In the genomic region with DNA sequence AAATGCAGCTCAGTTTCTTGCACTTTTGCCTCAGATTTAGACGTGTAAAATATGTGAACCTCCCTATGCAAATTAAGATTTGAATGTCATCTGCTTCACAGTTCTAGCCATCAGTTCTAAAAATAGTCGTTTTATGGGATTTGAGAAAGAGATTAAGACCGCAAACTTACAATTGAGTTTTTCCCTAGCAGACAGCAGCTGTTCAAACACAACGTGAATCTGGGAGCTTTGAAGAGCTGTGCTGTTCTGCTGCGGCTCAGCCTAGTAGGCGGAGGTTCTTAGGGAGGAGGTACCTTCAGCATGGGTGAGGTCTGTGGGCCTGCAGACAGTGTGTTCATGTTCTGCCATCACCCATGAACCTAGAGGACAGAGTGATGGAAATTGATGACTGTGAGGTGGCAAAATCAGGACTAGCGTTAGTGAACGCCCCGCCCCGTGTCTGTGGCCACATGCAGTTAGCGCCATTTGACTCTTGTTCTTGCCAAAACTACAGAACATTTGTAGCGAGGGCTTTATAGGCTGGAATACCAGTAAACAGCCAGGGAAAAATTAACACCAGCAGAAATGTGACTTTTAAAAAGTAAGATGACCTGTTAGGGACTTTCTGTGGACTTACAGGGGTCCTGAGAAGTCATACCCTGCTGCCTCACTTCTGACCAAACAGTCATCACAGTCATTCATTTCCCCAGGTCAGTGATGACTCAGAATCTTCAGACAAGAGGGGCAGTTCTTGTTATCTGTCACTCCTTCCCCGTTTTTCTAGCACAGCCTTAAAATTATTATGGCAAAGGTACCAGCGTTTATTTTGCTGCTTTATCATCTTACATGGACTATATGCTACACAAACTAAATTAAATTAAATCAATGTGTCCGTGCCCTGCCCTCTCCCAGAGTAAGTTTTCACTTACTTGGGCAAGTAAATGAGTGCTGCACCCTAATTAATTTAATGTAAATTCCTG, we compare ENCODE assay signal across 1 cellular context.
TF ChIP-seq lines count a peak whose summit lies in the region.

No MANE protein-coding gene starts in this region.

TF ChIP-seq in GM12878, 131 proteins besides CTCF, POLR2A, EP300 and RAD21 (continued from another document):
- TF ChIP-seq, protein P1, sequence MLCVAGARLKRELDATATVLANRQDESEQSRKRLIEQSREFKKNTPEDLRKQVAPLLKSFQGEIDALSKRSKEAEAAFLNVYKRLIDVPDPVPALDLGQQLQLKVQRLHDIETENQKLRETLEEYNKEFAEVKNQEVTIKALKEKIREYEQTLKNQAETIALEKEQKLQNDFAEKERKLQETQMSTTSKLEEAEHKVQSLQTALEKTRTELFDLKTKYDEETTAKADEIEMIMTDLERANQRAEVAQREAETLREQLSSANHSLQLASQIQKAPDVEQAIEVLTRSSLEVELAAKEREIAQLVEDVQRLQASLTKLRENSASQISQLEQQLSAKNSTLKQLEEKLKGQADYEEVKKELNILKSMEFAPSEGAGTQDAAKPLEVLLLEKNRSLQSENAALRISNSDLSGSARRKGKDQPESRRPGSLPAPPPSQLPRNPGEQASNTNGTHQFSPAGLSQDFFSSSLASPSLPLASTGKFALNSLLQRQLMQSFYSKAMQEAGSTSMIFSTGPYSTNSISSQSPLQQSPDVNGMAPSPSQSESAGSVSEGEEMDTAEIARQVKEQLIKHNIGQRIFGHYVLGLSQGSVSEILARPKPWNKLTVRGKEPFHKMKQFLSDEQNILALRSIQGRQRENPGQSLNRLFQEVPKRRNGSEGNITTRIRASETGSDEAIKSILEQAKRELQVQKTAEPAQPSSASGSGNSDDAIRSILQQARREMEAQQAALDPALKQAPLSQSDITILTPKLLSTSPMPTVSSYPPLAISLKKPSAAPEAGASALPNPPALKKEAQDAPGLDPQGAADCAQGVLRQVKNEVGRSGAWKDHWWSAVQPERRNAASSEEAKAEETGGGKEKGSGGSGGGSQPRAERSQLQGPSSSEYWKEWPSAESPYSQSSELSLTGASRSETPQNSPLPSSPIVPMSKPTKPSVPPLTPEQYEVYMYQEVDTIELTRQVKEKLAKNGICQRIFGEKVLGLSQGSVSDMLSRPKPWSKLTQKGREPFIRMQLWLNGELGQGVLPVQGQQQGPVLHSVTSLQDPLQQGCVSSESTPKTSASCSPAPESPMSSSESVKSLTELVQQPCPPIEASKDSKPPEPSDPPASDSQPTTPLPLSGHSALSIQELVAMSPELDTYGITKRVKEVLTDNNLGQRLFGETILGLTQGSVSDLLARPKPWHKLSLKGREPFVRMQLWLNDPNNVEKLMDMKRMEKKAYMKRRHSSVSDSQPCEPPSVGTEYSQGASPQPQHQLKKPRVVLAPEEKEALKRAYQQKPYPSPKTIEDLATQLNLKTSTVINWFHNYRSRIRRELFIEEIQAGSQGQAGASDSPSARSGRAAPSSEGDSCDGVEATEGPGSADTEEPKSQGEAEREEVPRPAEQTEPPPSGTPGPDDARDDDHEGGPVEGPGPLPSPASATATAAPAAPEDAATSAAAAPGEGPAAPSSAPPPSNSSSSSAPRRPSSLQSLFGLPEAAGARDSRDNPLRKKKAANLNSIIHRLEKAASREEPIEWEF (IDR thresholded peaks at IDR 0.05; ENCODE audit: insufficient replicate concordance, low read depth, low read length), result peak; percentile 52
- no peak for TF ChIP-seq LARP7 (IDR thresholded peaks at IDR 0.05)
- TF ChIP-seq, protein P2, sequence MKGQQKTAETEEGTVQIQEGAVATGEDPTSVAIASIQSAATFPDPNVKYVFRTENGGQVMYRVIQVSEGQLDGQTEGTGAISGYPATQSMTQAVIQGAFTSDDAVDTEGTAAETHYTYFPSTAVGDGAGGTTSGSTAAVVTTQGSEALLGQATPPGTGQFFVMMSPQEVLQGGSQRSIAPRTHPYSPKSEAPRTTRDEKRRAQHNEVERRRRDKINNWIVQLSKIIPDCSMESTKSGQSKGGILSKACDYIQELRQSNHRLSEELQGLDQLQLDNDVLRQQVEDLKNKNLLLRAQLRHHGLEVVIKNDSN (IDR thresholded peaks at IDR 0.05; ENCODE audit: borderline replicate concordance, extremely low read length, insufficient read depth, low read depth, low read length), result no peak
- peak; percentile 95 for TF ChIP-seq BCL11A (IDR thresholded peaks at IDR 0.05; ENCODE audit: low read depth, low read length)
- TF ChIP-seq SREBF2 (IDR thresholded peaks at IDR 0.05; ENCODE audit: low read length), result no peak
- TF ChIP-seq STAT3 (IDR thresholded peaks at IDR 0.05; ENCODE audit: low read depth, low read length), result no peak
- TF ChIP-seq SMAD1 (IDR thresholded peaks at IDR 0.05; ENCODE audit: low read depth, partially characterized antibody), result no peak
- TF ChIP-seq HCFC1 (IDR thresholded peaks at IDR 0.05; ENCODE audit: low read length), result no peak; the same call in 1 of the 2 replicates
- TF ChIP-seq ETV6 (conservative IDR thresholded peaks at IDR 0.05 in 1 of 2, IDR thresholded peaks at IDR 0.05 in 1 of 2; ENCODE audit: borderline replicate concordance in 1 of 2, low read depth in 1 of 2), result peak in 1 of 2 experiments; percentile 79; a peak in 2 of 4 replicates
- TF ChIP-seq TCF7 (IDR thresholded peaks at IDR 0.05; ENCODE audit: borderline replicate concordance), result peak; percentile 98
- TF ChIP-seq TAF1 (IDR thresholded peaks at IDR 0.05; ENCODE audit: borderline replicate concordance, low read depth, low read length), result no peak
- TF ChIP-seq YBX1 (IDR thresholded peaks at IDR 0.05), result no peak
- TF ChIP-seq, protein P3, sequence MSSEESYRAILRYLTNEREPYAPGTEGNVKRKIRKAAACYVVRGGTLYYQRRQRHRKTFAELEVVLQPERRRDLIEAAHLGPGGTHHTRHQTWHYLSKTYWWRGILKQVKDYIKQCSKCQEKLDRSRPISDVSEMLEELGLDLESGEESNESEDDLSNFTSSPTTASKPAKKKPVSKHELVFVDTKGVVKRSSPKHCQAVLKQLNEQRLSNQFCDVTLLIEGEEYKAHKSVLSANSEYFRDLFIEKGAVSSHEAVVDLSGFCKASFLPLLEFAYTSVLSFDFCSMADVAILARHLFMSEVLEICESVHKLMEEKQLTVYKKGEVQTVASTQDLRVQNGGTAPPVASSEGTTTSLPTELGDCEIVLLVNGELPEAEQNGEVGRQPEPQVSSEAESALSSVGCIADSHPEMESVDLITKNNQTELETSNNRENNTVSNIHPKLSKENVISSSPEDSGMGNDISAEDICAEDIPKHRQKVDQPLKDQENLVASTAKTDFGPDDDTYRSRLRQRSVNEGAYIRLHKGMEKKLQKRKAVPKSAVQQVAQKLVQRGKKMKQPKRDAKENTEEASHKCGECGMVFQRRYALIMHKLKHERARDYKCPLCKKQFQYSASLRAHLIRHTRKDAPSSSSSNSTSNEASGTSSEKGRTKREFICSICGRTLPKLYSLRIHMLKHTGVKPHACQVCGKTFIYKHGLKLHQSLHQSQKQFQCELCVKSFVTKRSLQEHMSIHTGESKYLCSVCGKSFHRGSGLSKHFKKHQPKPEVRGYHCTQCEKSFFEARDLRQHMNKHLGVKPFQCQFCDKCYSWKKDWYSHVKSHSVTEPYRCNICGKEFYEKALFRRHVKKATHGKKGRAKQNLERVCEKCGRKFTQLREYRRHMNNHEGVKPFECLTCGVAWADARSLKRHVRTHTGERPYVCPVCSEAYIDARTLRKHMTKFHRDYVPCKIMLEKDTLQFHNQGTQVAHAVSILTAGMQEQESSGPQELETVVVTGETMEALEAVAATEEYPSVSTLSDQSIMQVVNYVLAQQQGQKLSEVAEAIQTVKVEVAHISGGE (CRISPR knock-in tag; IDR thresholded peaks at IDR 0.05), result no peak
- TF ChIP-seq SUZ12 (IDR thresholded peaks at IDR 0.05; ENCODE audit: unreplicated experiment), result no peak
- TF ChIP-seq BACH1 (IDR thresholded peaks at IDR 0.05; ENCODE audit: borderline replicate concordance), result peak; percentile 54
- TF ChIP-seq, protein P4, sequence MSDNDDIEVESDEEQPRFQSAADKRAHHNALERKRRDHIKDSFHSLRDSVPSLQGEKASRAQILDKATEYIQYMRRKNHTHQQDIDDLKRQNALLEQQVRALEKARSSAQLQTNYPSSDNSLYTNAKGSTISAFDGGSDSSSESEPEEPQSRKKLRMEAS (IDR thresholded peaks at IDR 0.05; ENCODE audit: low read depth, low read length), result no peak; the same call in 1 of the 2 replicates
- no peak for TF ChIP-seq ZZZ3 (IDR thresholded peaks at IDR 0.05; ENCODE audit: control insufficient read depth, insufficient read length, low read depth)
- no peak for TF ChIP-seq RFX5 (IDR thresholded peaks at IDR 0.05; ENCODE audit: low read depth, low read length)
